8 cellular contexts compared by ENCODE assay signal in the genomic region with DNA sequence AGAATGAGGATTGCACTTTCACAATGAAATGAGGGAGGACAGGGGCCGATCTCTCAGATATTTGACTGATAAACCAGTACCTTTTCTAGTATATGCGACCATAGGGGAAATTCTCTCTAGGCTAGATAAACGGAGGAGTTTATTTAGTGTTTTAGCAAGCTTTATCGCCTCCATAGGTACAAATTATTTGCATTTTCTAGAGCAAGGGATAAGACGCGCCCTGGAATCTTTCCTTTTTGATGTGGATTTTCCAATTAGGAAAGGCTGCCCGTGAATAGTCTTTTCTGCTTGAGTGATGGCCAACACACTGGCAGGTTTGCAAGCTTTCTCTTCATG. TPM values are rescaled to one million over a fixed set of nuclear protein-coding genes. Genes with fewer than 3 reads are reported as not detected.
DNase-seq lines count a peak whose midpoint lies in the region; ATAC-seq and TF ChIP-seq lines count a peak whose summit lies in the region.

No MANE protein-coding gene starts in this region.

- peak; percentile 6 for ATAC-seq in GM18498 (IDR thresholded peaks at IDR 0.05; ENCODE audit: unreplicated experiment)

- TF ChIP-seq CTCF in fibroblast of mammary gland (conservative IDR thresholded peaks at IDR 0.05; ENCODE audit: control insufficient read depth, insufficient read depth, low read depth, low read length) (no peak), lower leg skin (IDR thresholded peaks at IDR 0.05) (no peak)

- WGBS in lower leg skin, 2 donors: 23 to 26% methylated on average over 7 of the region's 7 CpGs

- TF ChIP-seq POLR2A in lower leg skin (IDR thresholded peaks at IDR 0.05): no peak

- H3K4me3 ChIP-seq in fibroblast of mammary gland (ENCODE audit: control insufficient read depth, low read depth, low read length) (peak overlapping the region; percentile 93), skeletal muscle cell (ENCODE audit: low read depth, low read length) (peak overlapping the region; percentile 93), lower leg skin (ENCODE audit: low read depth, poor library complexity, severe bottlenecking) (no peak overlapping the region)

- intact Hi-C loops in lower leg skin (cut with DNase I; ENCODE audit: low total_unique reads): loop anchor here (5.0 kb wide), 1 partner anchor 222 kb away; no protein-coding TSS in a partner anchor

- DNase-seq in SHP77 treated with DMSO at 0.1 percent for 48 hours (lab: John Stamatoyannopoulos, UW) (peak; percentile 64), fibroblast of mammary gland (ENCODE audit: low read depth) (no peak), skeletal muscle cell (ENCODE audit: low read depth) (no peak), lower leg skin (ENCODE audit: low spot score in 2 of 2) (no peak), DMS79 (lab: John Stamatoyannopoulos, UW) (no peak), inferior parietal cortex (ENCODE audit: extremely low spot score) (no peak)
- no peak for DNase-seq in activated CD4-positive, CD25-positive, alpha-beta regulatory T cell treated with anti-CD3 and anti-CD28 coated beads, Interleukin-2, amount 50 U/mL, for 72 hours

RNA-seq across cellular contexts. Expression of gene GDPD1, which starts 0.4 kb away (rescaled TPM):
- 10 to 100 TPM in 1 of 4 donors, 1 to 10 TPM in 3; 1.0 to 14.0 (median 3.8) TPM for total RNA-seq in lower leg skin

RNA-seq across cellular contexts. Expression of gene SMG8, which starts 10.1 kb away (rescaled TPM):
- 10 to 100 TPM; 11.5 to 15.5 (median 14.1) TPM for total RNA-seq in lower leg skin
